21 cellular contexts compared by ENCODE assay signal in the genomic region with DNA sequence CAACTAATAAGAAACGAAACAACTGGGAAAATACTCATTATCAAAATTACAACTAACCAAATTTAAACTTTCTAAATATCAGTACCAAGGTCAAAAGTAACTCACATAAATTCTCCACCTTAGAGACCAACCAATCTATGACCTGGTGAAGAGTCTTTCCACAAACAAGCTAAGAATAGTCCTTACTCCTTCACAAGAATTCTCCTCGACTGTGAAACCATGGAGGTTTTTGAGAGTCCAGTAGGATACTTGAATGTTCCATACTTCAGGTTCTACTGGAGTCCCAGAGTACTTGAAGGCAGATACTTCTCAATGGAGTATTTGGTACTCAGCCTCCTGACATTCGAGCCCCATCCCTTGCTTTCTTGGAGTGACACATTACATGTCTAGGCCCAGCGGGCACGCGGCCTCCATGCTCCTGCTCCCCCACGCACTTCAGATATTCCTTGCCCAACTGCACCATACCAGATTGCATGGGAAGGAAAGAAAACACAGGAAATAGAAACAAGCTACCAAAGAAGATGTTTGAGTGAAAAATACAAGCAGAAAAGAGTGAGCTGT.
DNase-seq lines count a peak whose midpoint lies in the region; ATAC-seq and TF ChIP-seq lines count a peak whose summit lies in the region.
"Had no signal": no experiment of that assay in that cellular context is flagged by ENCODE, and none has a peak within 500 bp of the region (broad histone marks: within the 10 kb centered on the region; RNA-seq: fewer than 3 reads in every experiment).

No MANE protein-coding gene starts in this region.

- POLR2A ChIA-PET in Panc1 (lab: Charles Lee) = no interaction called here
- POLR2A ChIA-PET in activated CD4-positive, alpha-beta memory T cell treated with anti-CD3 and anti-CD28 coated beads, Interleukin-2, amount 10 ng/mL, durations not matched to agents 7 days and 5 days (lab: Charles Lee) = no interaction called here

- H3K9me3 Mint-ChIP-seq in CD4-positive, CD25-positive, alpha-beta regulatory T cell = no peaks in the 10 kb centered on the region
- no peaks in the 10 kb centered on the region for H3K9me3 Mint-ChIP-seq in activated CD4-positive, alpha-beta memory T cell treated with anti-CD3 and anti-CD28 coated beads, Interleukin-2, amount 10 ng/mL, durations not matched to agents 7 days and 5 days
- H3K9me3 Mint-ChIP-seq: CD4-positive, alpha-beta T cell had no signal

- 73 to 88% methylated on average over 7 of the region's 7 CpGs for WGBS in lung, 2 donors
- WGBS in upper lobe of left lung, 2 donors = 78 to 83% methylated on average over 7 of the region's 7 CpGs

- H3K27ac Mint-ChIP-seq in CD4-positive, CD25-positive, alpha-beta regulatory T cell = peak overlapping the region in 2 of 3 donors; percentile 7 to 77
- H3K27ac Mint-ChIP-seq in activated CD4-positive, alpha-beta memory T cell treated with anti-CD3 and anti-CD28 coated beads, Interleukin-2, amount 10 ng/mL, durations not matched to agents 7 days and 5 days = no peak overlapping the region
- H3K27ac Mint-ChIP-seq: CD4-positive, alpha-beta T cell had no signal

- ATAC-seq in CD4-positive, CD25-positive, alpha-beta regulatory T cell (ENCODE audit: low read depth in 2 of 2) = no peak
- no peak for ATAC-seq in Panc1
- peak; percentile 42 for ATAC-seq in lung (ENCODE audit: insufficient read depth, low FRiP score)
- peak; percentile 33 to 78 for ATAC-seq in upper lobe of left lung (ENCODE audit: low FRiP score in 2 of 2)
- no peak for ATAC-seq in GM21390 (IDR thresholded peaks at IDR 0.05; ENCODE audit: unreplicated experiment)
- ATAC-seq: GM12878 had no signal

- H3K27ac ChIP-seq in CD4-positive, CD25-positive, alpha-beta regulatory T cell (ENCODE audit: insufficient read depth, low read length, poor library complexity, severe bottlenecking) = no peak overlapping the region
- H3K27ac ChIP-seq in Panc1 (ENCODE audit: low read length) (peak overlapping the region; percentile 44; the same call in 1 of the 2 replicates), lung (ENCODE audit: low read depth in 1 of 2, low read length in 1 of 2) (no peak overlapping the region), upper lobe of left lung (peak overlapping the region in 2 of 4 donors; percentile 52 to 55)
- H3K27ac ChIP-seq: SJSA1 had no signal

- no peak for DNase-seq in CD4-positive, CD25-positive, alpha-beta regulatory T cell
- DNase-seq in Panc1 (ENCODE audit: low read depth, low spot score) = no peak
- DNase-seq in lung (ENCODE audit: low spot score) = peak; percentile 51
- DNase-seq in upper lobe of left lung = peak; percentile 47 to 61
- no peak for DNase-seq in Kasumi-1 (lab: John Stamatoyannopoulos, UW)
- no peak for DNase-seq in activated CD4-positive, alpha-beta memory T cell treated with anti-CD3 and anti-CD28 coated beads, Interleukin-2, amount 10 ng/mL, durations not matched to agents 7 days and 5 days
- DNase-seq: BE2C; CD4-positive, alpha-beta T cell; COR-L47; DMS79; MM.1S; NCI-H1048; NCI-H1417 treated with DMSO at 0.1 percent for 48 hours; NCI-H1930; NCI-H226; NCI-H510A treated with DMSO at 0.1 percent for 48 hours; NCI-H774; NK-92 treated with Interleukin-12 subunit alpha and Interleukin-12 subunit beta, amount 100 ng/mL, for 24 hours had no signal

- H3K4me3 Mint-ChIP-seq in CD4-positive, CD25-positive, alpha-beta regulatory T cell = no peak overlapping the region
- H3K4me3 Mint-ChIP-seq in activated CD4-positive, alpha-beta memory T cell treated with anti-CD3 and anti-CD28 coated beads, Interleukin-2, amount 10 ng/mL, durations not matched to agents 7 days and 5 days = no peak overlapping the region
- H3K4me3 Mint-ChIP-seq: CD4-positive, alpha-beta T cell had no signal

- H3K27me3 ChIP-seq in CD4-positive, CD25-positive, alpha-beta regulatory T cell (ENCODE audit: control insufficient read depth, insufficient read depth, low read length) = no peaks in the 10 kb centered on the region
- H3K27me3 ChIP-seq in Panc1 (ENCODE audit: control insufficient read depth, insufficient read depth, low read length) (no peaks in the 10 kb centered on the region), lung (ENCODE audit: control insufficient read depth, insufficient read depth) (no peaks in the 10 kb centered on the region), upper lobe of left lung (no peaks in the 10 kb centered on the region)
- H3K27me3 ChIP-seq: BE2C, SJSA1 had no signal

- peaks cover 35% of the 10 kb centered on the region for H3K36me3 Mint-ChIP-seq in CD4-positive, CD25-positive, alpha-beta regulatory T cell
- peaks cover 4% of the 10 kb centered on the region for H3K36me3 Mint-ChIP-seq in activated CD4-positive, alpha-beta memory T cell treated with anti-CD3 and anti-CD28 coated beads, Interleukin-2, amount 10 ng/mL, durations not matched to agents 7 days and 5 days (ENCODE audit: low read depth)

- CTCF ChIA-PET in Panc1 (lab: Charles Lee) = no interaction called here
- CTCF ChIA-PET in activated CD4-positive, alpha-beta memory T cell treated with anti-CD3 and anti-CD28 coated beads, Interleukin-2, amount 10 ng/mL, durations not matched to agents 7 days and 5 days (lab: Charles Lee) = interaction anchor here (0.7 kb wide), 1 partner anchor 557 kb away, joined by 5 read pairs; no protein-coding TSS in a partner anchor

- H3K36me3 ChIP-seq in CD4-positive, CD25-positive, alpha-beta regulatory T cell (ENCODE audit: control insufficient read depth, insufficient read depth, low read length) = no peaks in the 10 kb centered on the region
- H3K36me3 ChIP-seq in Panc1 (ENCODE audit: control insufficient read depth, insufficient read depth, low read length) = peaks cover 2% of the 10 kb centered on the region; the same call in 1 of the 2 replicates
- H3K36me3 ChIP-seq in lung (ENCODE audit: control insufficient read depth in 2 of 2, insufficient read depth in 2 of 2, low read length in 2 of 2) = no peaks in the 10 kb centered on the region
- no peaks in the 10 kb centered on the region for H3K36me3 ChIP-seq in upper lobe of left lung
- H3K36me3 ChIP-seq: BE2C, SJSA1 had no signal

- no peak for TF ChIP-seq POLR2A in upper lobe of left lung (IDR thresholded peaks at IDR 0.05)

- in situ Hi-C loops in Panc1 (cut with HindIII; ENCODE audit: low pct_unique_long_range_greater_than_20kb, low sequenced_read_pairs) = no loop called here

- peaks cover 0 to 11% (median 1%) of the 10 kb centered on the region in 4 donors for H3K4me1 Mint-ChIP-seq in CD4-positive, CD25-positive, alpha-beta regulatory T cell
- H3K4me1 Mint-ChIP-seq in activated CD4-positive, alpha-beta memory T cell treated with anti-CD3 and anti-CD28 coated beads, Interleukin-2, amount 10 ng/mL, durations not matched to agents 7 days and 5 days = no peaks in the 10 kb centered on the region

- H3K4me3 ChIP-seq in CD4-positive, CD25-positive, alpha-beta regulatory T cell (ENCODE audit: low read depth, low read length) = no peak overlapping the region
- H3K4me3 ChIP-seq in Panc1 (ENCODE audit: low read depth in 2 of 2, low read length in 2 of 2) (no peak overlapping the region), lung (no peak overlapping the region), upper lobe of left lung (no peak overlapping the region)
- H3K4me3 ChIP-seq: GM12878, SJSA1 had no signal

- peak in 1 of 4 donors; percentile 69 for TF ChIP-seq EP300 in upper lobe of left lung (IDR thresholded peaks at IDR 0.05)

- H3K4me1 ChIP-seq in CD4-positive, CD25-positive, alpha-beta regulatory T cell (ENCODE audit: control insufficient read depth, insufficient read depth, low read length, poor library complexity, severe bottlenecking) = no peaks in the 10 kb centered on the region
- H3K4me1 ChIP-seq in Panc1 (ENCODE audit: control insufficient read depth, insufficient read depth, low read length) = no peaks in the 10 kb centered on the region; the same call in 1 of the 2 replicates
- peaks cover 0 to 2% of the 10 kb centered on the region in 2 donors for H3K4me1 ChIP-seq in lung (ENCODE audit: control insufficient read depth in 2 of 2, insufficient read depth in 2 of 2, low read length in 2 of 2)
- peaks cover 0 to 19% (median 2%) of the 10 kb centered on the region in 4 donors for H3K4me1 ChIP-seq in upper lobe of left lung

- no TSS peak for BruUV-seq in Panc1 (replicated peaks; lab: Mats Ljungman, UMichigan)

- intact Hi-C loops in Panc1 (cut with micrococcal nuclease; ENCODE audit: unreplicated experiment) = no loop called here

- H3K27me3 Mint-ChIP-seq in CD4-positive, CD25-positive, alpha-beta regulatory T cell = no peaks in the 10 kb centered on the region
- H3K27me3 Mint-ChIP-seq in activated CD4-positive, alpha-beta memory T cell treated with anti-CD3 and anti-CD28 coated beads, Interleukin-2, amount 10 ng/mL, durations not matched to agents 7 days and 5 days = no peaks in the 10 kb centered on the region
- H3K27me3 Mint-ChIP-seq: CD4-positive, alpha-beta T cell had no signal

- no peak for TF ChIP-seq CTCF in Panc1 (IDR thresholded peaks at IDR 0.05)
- no peak for TF ChIP-seq CTCF in lung (IDR thresholded peaks at IDR 0.05; ENCODE audit: control extremely low read depth, extremely low read depth)
- TF ChIP-seq CTCF in upper lobe of left lung (IDR thresholded peaks at IDR 0.05) = no peak

- no peaks in the 10 kb centered on the region for H3K9me3 ChIP-seq in CD4-positive, CD25-positive, alpha-beta regulatory T cell (ENCODE audit: control insufficient read depth in 2 of 2, low read length in 2 of 2)
- no peaks in the 10 kb centered on the region for H3K9me3 ChIP-seq in Panc1 (ENCODE audit: control insufficient read depth, insufficient read depth, low read depth, low read length)
- no peaks in the 10 kb centered on the region for H3K9me3 ChIP-seq in lung (ENCODE audit: control insufficient read depth in 2 of 2, insufficient read depth in 1 of 2, low read length in 1 of 2)
- no peaks in the 10 kb centered on the region for H3K9me3 ChIP-seq in upper lobe of left lung
- H3K9me3 ChIP-seq: BE2C, SJSA1 had no signal

Comparison
In these comparisons a context has a peak if more than half of its experiments do, and no peak if none do; other contexts are left out.
1. ATAC-seq: peak in lung (single experiment) and upper lobe of left lung (2 of 2); none in CD4-positive, CD25-positive, alpha-beta regulatory T cell (0 of 2), Panc1 (single experiment) and GM21390 (single experiment).
2. DNase-seq: peak in lung (single experiment) and upper lobe of left lung (2 of 2); none in CD4-positive, CD25-positive, alpha-beta regulatory T cell (0 of 3), Panc1 (single experiment), Kasumi-1 (0 of 2) and activated CD4-positive, alpha-beta memory T cell treated with anti-CD3 and anti-CD28 coated beads, Interleukin-2, amount 10 ng/mL, durations not matched to agents 7 days and 5 days (single experiment).